In genomic region chr16:88835818-88836217, GRCh38 we compare ENCODE assay signal across 32 cellular contexts. TPM values are rescaled to one million over a fixed set of nuclear protein-coding genes. Genes with fewer than 3 reads are reported as not detected.
"Had no signal": no experiment of that assay in that cellular context is flagged by ENCODE, and none has a peak within 500 bp of the region (broad histone marks: within the 10 kb centered on the region; RNA-seq: fewer than 3 reads in every experiment).

No MANE protein-coding gene starts in this region.

- H3K4me1 Mint-ChIP-seq: mesothelial cell of epicardium; natural killer cell; neural progenitor cell; stimulated activated effector memory CD8-positive, alpha-beta T cell treated with anti-CD3 and anti-CD28 coated beads, Interleukin-12 subunit alpha, Interleukin-12 subunit beta, amount 100 ng/mL, for 72 hours had no signal

- DNase-seq: islet precursor cell; left ventricle myocardium inferior; mesendoderm; naive B cell; natural killer cell; nephron progenitor cell; posterior cingulate gyrus; retina; small intestine; spleen; stimulated activated CD4-positive, alpha-beta T cell treated with anti-CD3 and anti-CD28 coated beads, Interleukin-4, amount 100 ng/mL, for 24 hours; stimulated activated naive CD4-positive, alpha-beta T cell; stomach had no signal

- H3K27ac ChIP-seq: hepatocyte, left ventricle myocardium inferior, neural progenitor cell, pancreas, spleen, thyroid gland, vagina had no signal

- H3K36me3 ChIP-seq: neural progenitor cell, pancreas had no signal

- H3K9me3 ChIP-seq: left ventricle myocardium inferior, pancreas, prostate gland, sigmoid colon, spleen, stomach, testis, thyroid gland, transverse colon, upper lobe of left lung, vagina had no signal

- H3K9me3 Mint-ChIP-seq: mesothelial cell of epicardium; naive B cell; natural killer cell; nephron progenitor cell; neural progenitor cell; stimulated activated effector memory CD8-positive, alpha-beta T cell treated with anti-CD3 and anti-CD28 coated beads, Interleukin-12 subunit alpha, Interleukin-12 subunit beta, amount 100 ng/mL, for 72 hours had no signal

- H3K79me2 ChIP-seq: hepatocyte had no signal

- FAIRE-seq: pancreas, small intestine had no signal

- H3K27me3 Mint-ChIP-seq: naive B cell had no signal

- H3K4me3 Mint-ChIP-seq: mesothelial cell of epicardium; naive B cell; natural killer cell; nephron progenitor cell; neural progenitor cell; stimulated activated effector memory CD8-positive, alpha-beta T cell treated with anti-CD3 and anti-CD28 coated beads, Interleukin-12 subunit alpha, Interleukin-12 subunit beta, amount 100 ng/mL, for 72 hours had no signal

- H3K9ac ChIP-seq: neural progenitor cell had no signal

- H3K4me2 ChIP-seq: hepatocyte, neural progenitor cell had no signal

- H3K27me3 ChIP-seq: hepatocyte, neural progenitor cell, pancreas, sigmoid colon, spleen, stomach, testis, thyroid gland, transverse colon, upper lobe of left lung, vagina had no signal

- ATAC-seq: natural killer cell; stimulated activated effector memory CD8-positive, alpha-beta T cell treated with anti-CD3 and anti-CD28 coated beads, Interleukin-12 subunit alpha, Interleukin-12 subunit beta, amount 100 ng/mL, for 72 hours had no signal

- H3K4me3 ChIP-seq: hepatocyte, left ventricle myocardium inferior, lung, neural progenitor cell, pancreas, prostate gland, sigmoid colon, spleen, stomach, testis, thyroid gland, transverse colon, upper lobe of left lung, vagina had no signal

- H3K4me1 ChIP-seq: left ventricle myocardium inferior, neural progenitor cell, pancreas, prostate gland, sigmoid colon, stomach, testis, thyroid gland, transverse colon, upper lobe of left lung, vagina had no signal

- H3K27ac Mint-ChIP-seq: mesothelial cell of epicardium; natural killer cell; neural progenitor cell; stimulated activated effector memory CD8-positive, alpha-beta T cell treated with anti-CD3 and anti-CD28 coated beads, Interleukin-12 subunit alpha, Interleukin-12 subunit beta, amount 100 ng/mL, for 72 hours had no signal

- H2AFZ ChIP-seq: hepatocyte, neural progenitor cell had no signal

RNA-seq across cellular contexts. Expression of gene PABPN1L, which starts 30.6 kb away (rescaled TPM):
- total RNA-seq: hepatocyte, kidney epithelial cell, left ventricle myocardium inferior, lower leg skin, lung, mononuclear cell, omental fat pad, right cardiac atrium, sigmoid colon, stomach, thyroid gland, transverse colon, urinary bladder, vagina had no signal
- polyA plus RNA-seq: hepatocyte, right cardiac atrium, small intestine, urinary bladder had no signal
